ENCODE assay signal across 25 cellular contexts in genomic region chr10:110753462-110753861, GRCh38.
"Had no signal": no experiment of that assay in that cellular context is flagged by ENCODE, and none has a peak within 500 bp of the region (broad histone marks: within the 10 kb centered on the region; RNA-seq: fewer than 3 reads in every experiment).

No MANE protein-coding gene starts in this region.

- H3K9me3 ChIP-seq: ascending aorta, colonic mucosa, testis, transverse colon had no signal

- H3K27ac Mint-ChIP-seq: activated naive CD8-positive, alpha-beta T cell; activated T-helper 2 cell treated with anti-CD3 and anti-CD28 coated beads, Interferon-gamma antibody, Interleukin-2, Interleukin-4, amounts not matched to agents 10 μg/mL and 5 μg/mL and 100 μg/mL, durations not matched to agents 14 hours and 24 hours and 36 hours; mesothelial cell of epicardium; naive B cell; stimulated activated naive B cell treated with anti-CD40 and anti-IgM and Interleukin-4, amounts not matched to agents 10 μg/mL and 1 μg/mL and 100 μg/mL, for 72 hours had no signal

- H3K27ac ChIP-seq: ascending aorta, cardiac muscle cell, colonic mucosa, right atrium auricular region, testis, transverse colon had no signal

- H3K36me3 Mint-ChIP-seq: activated naive CD8-positive, alpha-beta T cell; brain; naive B cell had no signal

- H3K27me3 ChIP-seq: ascending aorta, cardiac muscle cell, colonic mucosa, right atrium auricular region, testis, transverse colon had no signal

- FAIRE-seq: frontal cortex, islet of Langerhans had no signal

- H3K27me3 Mint-ChIP-seq: activated naive CD8-positive, alpha-beta T cell had no signal

- H3K4me1 ChIP-seq: colonic mucosa, testis had no signal

- H3K36me3 ChIP-seq: ascending aorta, cardiac muscle cell, colonic mucosa, right atrium auricular region, transverse colon had no signal

- H3K4me1 Mint-ChIP-seq: mesothelial cell of epicardium, naive B cell had no signal

- DNase-seq: activated CD4-positive, alpha-beta T cell treated with anti-CD3 and anti-CD28 coated beads, Interleukin-2, amount 50 U/mL, for 1 hour; activated CD4-positive, CD25-positive, alpha-beta regulatory T cell treated with anti-CD3 and anti-CD28 coated beads, Interleukin-2, amount 50 U/mL, for 72 hours; activated T-cell treated with anti-CD3 and anti-CD28 coated beads for 4 hours; cerebellar nuclear complex; colonic mucosa; effector memory CD4-positive, alpha-beta T cell; left cardiac atrium; mammary epithelial cell; naive B cell; stimulated activated CD4-positive, alpha-beta T cell treated with anti-CD3 and anti-CD28 coated beads, Interleukin-1b, Interleukin-23, amount 100 ng/mL, for 48 hours; stimulated activated CD4-positive, alpha-beta T cell treated with anti-CD3 and anti-CD28 coated beads, Interleukin-4, amount 100 ng/mL, for 4 hours; stimulated activated CD8-positive, alpha-beta memory T cell treated with anti-CD3 and anti-CD28 coated beads, Interleukin-4, amount 100 ng/mL, for 48 hours; stimulated activated naive B cell treated with anti-CD40 and anti-IgM and Interleukin-4, amounts not matched to agents 10 μg/mL and 1 μg/mL and 100 μg/mL, for 72 hours; testis; transverse colon had no signal

- H3K4me3 ChIP-seq: ascending aorta, cardiac muscle cell, colonic mucosa, right atrium auricular region, smooth muscle cell, testis, transverse colon had no signal

- H3K4me2 ChIP-seq: smooth muscle cell had no signal

- H3K4me3 Mint-ChIP-seq: activated naive CD8-positive, alpha-beta T cell; brain; mesothelial cell of epicardium; naive B cell; stimulated activated naive B cell treated with anti-CD40 and anti-IgM and Interleukin-4, amounts not matched to agents 10 μg/mL and 1 μg/mL and 100 μg/mL, for 72 hours had no signal

- ATAC-seq: left cardiac atrium; stimulated activated naive B cell treated with anti-CD40 and anti-IgM and Interleukin-4, amounts not matched to agents 10 μg/mL and 1 μg/mL and 100 μg/mL, for 72 hours had no signal
